Comparison of ENCODE assay signal across 10 cellular contexts in genomic region chr9:106916491-106917235, GRCh38. TPM values are rescaled to one million over a fixed set of nuclear protein-coding genes. Genes with fewer than 3 reads are reported as not detected.
DNase-seq lines count a peak whose midpoint lies in the region; ATAC-seq and TF ChIP-seq lines count a peak whose summit lies in the region.
"Had no signal": no experiment of that assay in that cellular context is flagged by ENCODE, and none has a peak within 500 bp of the region (broad histone marks: within the 10 kb centered on the region; RNA-seq: fewer than 3 reads in every experiment).

No MANE protein-coding gene starts in this region.

- intact Hi-C loops in Caco-2 (cut with micrococcal nuclease; ENCODE audit: unreplicated experiment) = no loop called here
- intact Hi-C loops in PC-3 (cut with micrococcal nuclease) = loop anchor here (1.0 to 2.0 kb wide), 2 partner anchors 24 to 49 kb away; no protein-coding TSS in a partner anchor
- intact Hi-C loops in esophagus muscularis mucosa (cut with DNase I) = no loop called here
- intact Hi-C loops in activated naive CD4-positive, alpha-beta T cell treated with anti-CD3 and anti-CD28 coated beads for 36 hours (cut with micrococcal nuclease) = no loop called here

- POLR2A ChIA-PET in Caco-2 (lab: Charles Lee) = no interaction called here
- POLR2A ChIA-PET in PC-3 (lab: Charles Lee; ENCODE audit: unreplicated experiment) = interaction anchor here (0.6 kb wide), 1 partner anchor 31 kb away, joined by 3 read pairs; no protein-coding TSS in a partner anchor

- 36% methylated on average over 8 of the region's 8 CpGs for WGBS in esophagus muscularis mucosa

- H3K27me3 ChIP-seq in Caco-2 (replicated peaks; ENCODE audit: control insufficient read depth, insufficient read depth, low read length) (no peaks in the 10 kb centered on the region), PC-3 (ENCODE audit: low read length) (no peaks in the 10 kb centered on the region), esophagus muscularis mucosa (no peaks in the 10 kb centered on the region)
- H3K27me3 ChIP-seq: ascending aorta had no signal

- H3K27ac ChIP-seq in PC-3 (ENCODE audit: low read length) (peak overlapping the region; percentile 63), esophagus muscularis mucosa (replicated peaks in 1 of 4) (peak overlapping the region; percentile 33 to 57 (median 54))
- H3K27ac ChIP-seq: ascending aorta had no signal

- CTCF ChIA-PET in Caco-2 (lab: Charles Lee) (interaction anchor here (0.7 kb wide), 2 partner anchors 33 to 128 kb away, joined by 3 read pairs; no protein-coding TSS in a partner anchor), PC-3 (lab: Charles Lee) (interaction anchor here (0.5 to 0.6 kb wide), 2 partner anchors 124 to 255 kb away, joined by 3 read pairs; no protein-coding TSS in a partner anchor)
- CTCF ChIA-PET in activated naive CD4-positive, alpha-beta T cell treated with anti-CD3 and anti-CD28 coated beads for 36 hours (lab: Charles Lee) = no interaction called here

- H3K4me3 ChIP-seq in Caco-2 (ENCODE audit: low read depth, low read length) = no peak overlapping the region
- H3K4me3 ChIP-seq in PC-3 (ENCODE audit: low read length) = peak overlapping the region; percentile 16; the same call in 1 of the 2 replicates
- H3K4me3 ChIP-seq in esophagus muscularis mucosa = no peak overlapping the region
- H3K4me3 ChIP-seq: ascending aorta had no signal

- no peak overlapping the region for H3K9ac ChIP-seq in PC-3 (ENCODE audit: low read length)

- TF ChIP-seq POLR2A in esophagus muscularis mucosa (IDR thresholded peaks at IDR 0.05; ENCODE audit: low read depth) = no peak

- peak overlapping the region; percentile 71 for H3K4me2 ChIP-seq in PC-3 (ENCODE audit: low read length)

- H3K79me2 ChIP-seq in PC-3 (ENCODE audit: low read length) = peaks cover 79% of the 10 kb centered on the region

- peak; percentile 83 for ATAC-seq in PC-3

- no peak for TF ChIP-seq EP300 in esophagus muscularis mucosa (IDR thresholded peaks at IDR 0.05)

- no peak overlapping the region for H2AFZ ChIP-seq in PC-3 (ENCODE audit: low read length)

- no peaks in the 10 kb centered on the region for H3F3A ChIP-seq in PC-3 (ENCODE audit: low read length, unreplicated experiment)

- no peaks in the 10 kb centered on the region for H4K20me1 ChIP-seq in PC-3 (ENCODE audit: low read length)

- H3K9me3 Mint-ChIP-seq in Caco-2 (ENCODE audit: unreplicated experiment) = peaks cover 10% of the 10 kb centered on the region
- no peaks in the 10 kb centered on the region for H3K9me3 Mint-ChIP-seq in activated naive CD4-positive, alpha-beta T cell treated with anti-CD3 and anti-CD28 coated beads for 36 hours

- H3K4me1 Mint-ChIP-seq in Caco-2 (ENCODE audit: low read depth, unreplicated experiment) = peaks cover 52% of the 10 kb centered on the region
- H3K4me1 Mint-ChIP-seq in activated naive CD4-positive, alpha-beta T cell treated with anti-CD3 and anti-CD28 coated beads for 36 hours (ENCODE audit: low read depth) = peaks cover 10% of the 10 kb centered on the region

- H3K27ac Mint-ChIP-seq in Caco-2 (ENCODE audit: unreplicated experiment) = peak overlapping the region; percentile 84
- no peak overlapping the region for H3K27ac Mint-ChIP-seq in activated naive CD4-positive, alpha-beta T cell treated with anti-CD3 and anti-CD28 coated beads for 36 hours

- DNase-seq in Caco-2 (peak; percentile 71 to 79), PC-3 (peak; percentile 96), esophagus muscularis mucosa (ENCODE audit: extremely low spot score) (no peak), myocyte (ENCODE audit: low read depth) (peak; percentile 68), COLO668 (lab: John Stamatoyannopoulos, UW; ENCODE audit: unreplicated experiment) (no peak), NCI-H2171 treated with DMSO at 0.1 percent for 48 hours (lab: John Stamatoyannopoulos, UW) (no peak)
- no peak for DNase-seq in activated naive CD4-positive, alpha-beta T cell treated with anti-CD3 and anti-CD28 coated beads for 36 hours
- no peak for DNase-seq in effector CD4-positive, alpha-beta T cell
- DNase-seq: stimulated activated CD4-positive, alpha-beta T cell treated with anti-CD3 and anti-CD28 coated beads, Interleukin-2, amount 100 ng/mL, for 48 hours had no signal

- no peak for TF ChIP-seq CTCF in Caco-2 (IDR thresholded peaks at IDR 0.05; ENCODE audit: insufficient read depth in 1 of 2, low read depth in 1 of 2, low read length in 1 of 2, severe bottlenecking in 1 of 2, unreplicated experiment in 1 of 2)
- no peak for TF ChIP-seq CTCF in PC-3 (conservative IDR thresholded peaks at IDR 0.05; ENCODE audit: low read depth, low read length)
- TF ChIP-seq CTCF in esophagus muscularis mucosa (IDR thresholded peaks at IDR 0.05) = no peak

- H3K27me3 Mint-ChIP-seq in Caco-2 (ENCODE audit: insufficient read depth, unreplicated experiment) = no peaks in the 10 kb centered on the region
- peaks cover 5% of the 10 kb centered on the region for H3K27me3 Mint-ChIP-seq in activated naive CD4-positive, alpha-beta T cell treated with anti-CD3 and anti-CD28 coated beads for 36 hours (ENCODE audit: low read depth)

- peaks cover 29% of the 10 kb centered on the region for H3K36me3 Mint-ChIP-seq in Caco-2 (ENCODE audit: insufficient read depth, unreplicated experiment)
- no peaks in the 10 kb centered on the region for H3K36me3 Mint-ChIP-seq in activated naive CD4-positive, alpha-beta T cell treated with anti-CD3 and anti-CD28 coated beads for 36 hours (ENCODE audit: low read depth)

- TSS peak; percentile 88 for BruUV-seq in Caco-2 (replicated peaks; lab: Mats Ljungman, UMichigan)
- TSS peak; percentile 69 for BruUV-seq in PC-3 (replicated peaks; lab: Mats Ljungman, UMichigan)

- H3K9me2 ChIP-seq in PC-3 (replicated peaks; ENCODE audit: low read length) = no peaks in the 10 kb centered on the region

- H3K4me1 ChIP-seq in Caco-2 (peaks cover 66% of the 10 kb centered on the region), PC-3 (ENCODE audit: insufficient read depth, low read length) (peaks cover 47% of the 10 kb centered on the region), esophagus muscularis mucosa (peaks cover 44 to 71% (median 52%) of the 10 kb centered on the region in 4 donors)
- H3K4me1 ChIP-seq: ascending aorta had no signal

- no peaks in the 10 kb centered on the region for H3K36me3 ChIP-seq in Caco-2 (ENCODE audit: control insufficient read depth, insufficient read depth, low read length)
- H3K36me3 ChIP-seq in PC-3 (ENCODE audit: low read depth, low read length) = peaks cover 5% of the 10 kb centered on the region; the same call in 1 of the 2 replicates
- H3K36me3 ChIP-seq in esophagus muscularis mucosa = no peaks in the 10 kb centered on the region
- H3K36me3 ChIP-seq: ascending aorta had no signal

- no peaks in the 10 kb centered on the region for H3K9me3 ChIP-seq in Caco-2
- H3K9me3 ChIP-seq in PC-3 (ENCODE audit: low read length) = no peaks in the 10 kb centered on the region
- H3K9me3 ChIP-seq in esophagus muscularis mucosa = no peaks in the 10 kb centered on the region
- H3K9me3 ChIP-seq: ascending aorta had no signal

- peak overlapping the region; percentile 57 for H3K4me3 Mint-ChIP-seq in Caco-2 (ENCODE audit: unreplicated experiment)
- H3K4me3 Mint-ChIP-seq in activated naive CD4-positive, alpha-beta T cell treated with anti-CD3 and anti-CD28 coated beads for 36 hours = no peak overlapping the region

RNA-seq across cellular contexts. Expression of gene ZNF462, which starts 53.7 kb away (rescaled TPM):
- total RNA-seq in Caco-2 (2022) (34.5 and 36.8 TPM in 2 replicates), PC-3 (2014; rRNA removed) (21.2 and 23.4 TPM in 2 replicates), esophagus muscularis mucosa (10 to 100 TPM; 24.5 to 38.6 (median 34.6) TPM), myocyte (10.8 and 14.7 TPM in 2 replicates)
- 7.1 TPM for polyA plus RNA-seq in myocyte (2012)
- total RNA-seq in activated naive CD4-positive, alpha-beta T cell treated with anti-CD3 and anti-CD28 coated beads for 36 hours = under 1 TPM; 0.33 to 0.40 TPM

Comparison
In these comparisons a context has a peak if more than half of its experiments do, and no peak if none do; other contexts are left out.
1. DNase-seq: peak in Caco-2 (2 of 2), PC-3 (single experiment) and myocyte (single experiment); none in esophagus muscularis mucosa (single experiment), COLO668 (single experiment), activated naive CD4-positive, alpha-beta T cell treated with anti-CD3 and anti-CD28 coated beads for 36 hours (single experiment), NCI-H2171 treated with DMSO at 0.1 percent for 48 hours (single experiment) and effector CD4-positive, alpha-beta T cell (single experiment).